ENCODE assay signal across 1 cellular context in the genomic region with DNA sequence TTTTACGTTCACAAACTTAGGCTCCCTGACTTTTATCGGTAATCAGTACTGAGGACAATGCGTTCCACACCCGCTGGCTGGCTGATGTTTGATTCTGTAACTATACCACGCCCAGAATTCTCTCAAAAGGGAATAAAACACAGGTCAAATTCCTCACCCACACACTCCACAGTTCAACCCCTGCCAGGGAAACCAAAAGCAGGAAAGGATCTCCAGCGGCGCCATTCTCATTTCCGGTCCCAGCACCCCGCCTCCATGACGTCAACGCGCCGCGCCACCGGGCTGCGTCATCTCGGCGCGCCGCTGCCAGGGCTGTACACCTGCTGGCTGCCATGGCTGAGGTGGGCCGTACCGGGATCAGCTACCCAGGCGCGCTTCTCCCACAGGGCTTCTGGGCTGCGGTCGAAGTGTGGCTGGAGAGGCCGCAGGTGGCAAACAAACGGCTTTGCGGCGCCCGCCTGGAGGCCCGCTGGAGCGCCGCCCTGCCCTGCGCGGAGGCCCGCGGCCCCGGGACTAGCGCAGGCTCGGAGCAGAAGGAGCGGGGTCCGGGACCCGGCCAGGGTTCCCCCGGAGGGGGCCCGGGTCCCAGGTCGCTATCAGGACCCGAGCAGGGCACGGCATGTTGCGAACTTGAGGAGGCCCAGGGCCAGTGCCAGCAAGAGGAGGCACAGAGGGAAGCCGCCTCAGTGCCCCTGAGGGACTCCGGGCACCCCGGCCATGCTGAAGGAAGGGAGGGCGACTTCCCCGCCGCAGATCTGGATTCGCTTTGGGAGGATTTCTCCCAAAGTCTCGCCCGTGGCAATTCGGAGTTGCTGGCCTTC.
A peak's percentile ranks its signal among the peaks of the same experiment; 100 is the strongest.
TF ChIP-seq lines count a peak whose summit lies in the region.

A gene (minus strand): TSS at position 233 of the 821 bp plus-strand sequence. CDS start 24,202 bp downstream, outside the sequence.
A gene with protein sequence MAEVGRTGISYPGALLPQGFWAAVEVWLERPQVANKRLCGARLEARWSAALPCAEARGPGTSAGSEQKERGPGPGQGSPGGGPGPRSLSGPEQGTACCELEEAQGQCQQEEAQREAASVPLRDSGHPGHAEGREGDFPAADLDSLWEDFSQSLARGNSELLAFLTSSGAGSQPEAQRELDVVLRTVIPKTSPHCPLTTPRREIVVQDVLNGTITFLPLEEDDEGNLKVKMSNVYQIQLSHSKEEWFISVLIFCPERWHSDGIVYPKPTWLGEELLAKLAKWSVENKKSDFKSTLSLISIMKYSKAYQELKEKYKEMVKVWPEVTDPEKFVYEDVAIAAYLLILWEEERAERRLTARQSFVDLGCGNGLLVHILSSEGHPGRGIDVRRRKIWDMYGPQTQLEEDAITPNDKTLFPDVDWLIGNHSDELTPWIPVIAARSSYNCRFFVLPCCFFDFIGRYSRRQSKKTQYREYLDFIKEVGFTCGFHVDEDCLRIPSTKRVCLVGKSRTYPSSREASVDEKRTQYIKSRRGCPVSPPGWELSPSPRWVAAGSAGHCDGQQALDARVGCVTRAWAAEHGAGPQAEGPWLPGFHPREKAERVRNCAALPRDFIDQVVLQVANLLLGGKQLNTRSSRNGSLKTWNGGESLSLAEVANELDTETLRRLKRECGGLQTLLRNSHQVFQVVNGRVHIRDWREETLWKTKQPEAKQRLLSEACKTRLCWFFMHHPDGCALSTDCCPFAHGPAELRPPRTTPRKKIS (plus strand): TSS at position 287 of the 821 bp plus-strand sequence. CDS start 46 bp downstream, at position 333.

TF ChIP-seq in HepG2, 621 proteins besides CTCF, POLR2A, EP300 and RAD21 (continued from another document and continues in another):
- TF ChIP-seq ZNF34 (CRISPR knock-in tag; IDR thresholded peaks at IDR 0.05; ENCODE audit: borderline replicate concordance) (peak; percentile 58; the same call in 1 of the 2 replicates), TEAD3 (CRISPR knock-in tag; optimal IDR thresholded peaks at IDR 0.05; ENCODE audit: borderline replicate concordance) (peak; percentile 62), ZNF556 (CRISPR knock-in tag; IDR thresholded peaks at IDR 0.05; ENCODE audit: borderline replicate concordance) (peak; percentile 80; the same call in 1 of the 2 replicates), NFKBIZ (CRISPR knock-in tag; IDR thresholded peaks at IDR 0.05) (peak; percentile 50; the same call in 1 of the 2 replicates), MIER3 (CRISPR knock-in tag; IDR thresholded peaks at IDR 0.05; ENCODE audit: borderline replicate concordance) (0 out of 2 replicates have a peak, but pooled peaks have one; percentile 36), FOXA3 (CRISPR knock-in tag; IDR thresholded peaks at IDR 0.05) (peak; percentile 57; the same call in 1 of the 2 replicates), CREB1 (IDR thresholded peaks at IDR 0.05) (peak; percentile 99), CREB1 (CRISPR knock-in tag; IDR thresholded peaks at IDR 0.05) (peak; percentile 100), RFX5 (IDR thresholded peaks at IDR 0.05; ENCODE audit: low read depth, low read length) (peak; percentile 50; the same call in 1 of the 2 replicates), ZNF747 (CRISPR knock-in tag; IDR thresholded peaks at IDR 0.05; ENCODE audit: borderline replicate concordance) (0 out of 2 replicates have a peak, but pooled peaks have one; percentile 64), FOXJ3 (CRISPR knock-in tag; IDR thresholded peaks at IDR 0.05; ENCODE audit: borderline replicate concordance) (peak; percentile 42; the same call in 1 of the 2 replicates), HCFC1 (IDR thresholded peaks at IDR 0.05; ENCODE audit: low read depth, low read length) (peak; percentile 89), JDP2 (CRISPR knock-in tag; IDR thresholded peaks at IDR 0.05; ENCODE audit: borderline replicate concordance) (no peak), U2AF1 (optimal IDR thresholded peaks at IDR 0.05; ENCODE audit: low read depth, low read length) (peak; percentile 48), ZMYM4 (CRISPR knock-in tag; IDR thresholded peaks at IDR 0.05) (peak; percentile 94), ZSCAN20 (CRISPR knock-in tag; IDR thresholded peaks at IDR 0.05; ENCODE audit: borderline replicate concordance) (0 out of 2 replicates have a peak, but pooled peaks have one; percentile 22), NCOR1 (IDR thresholded peaks at IDR 0.05; ENCODE audit: borderline replicate concordance, low read length) (no peak; the same call in 1 of the 2 replicates), ZNF138 (CRISPR knock-in tag; IDR thresholded peaks at IDR 0.05; ENCODE audit: low read depth) (0 out of 2 replicates have a peak, but pooled peaks have one; percentile 68), MYC (CRISPR knock-in tag; IDR thresholded peaks at IDR 0.05; ENCODE audit: borderline replicate concordance) (peak; percentile 90), SPEN (CRISPR knock-in tag; IDR thresholded peaks at IDR 0.05; ENCODE audit: low read depth) (peak; percentile 97), ZNF143 (CRISPR knock-in tag; IDR thresholded peaks at IDR 0.05) (peak; percentile 71), HIVEP1 (CRISPR knock-in tag; IDR thresholded peaks at IDR 0.05) (peak; percentile 40; the same call in 1 of the 2 replicates), EHMT2 (IDR thresholded peaks at IDR 0.05; ENCODE audit: borderline replicate concordance, low read depth, low read length) (no peak), MXD4 (CRISPR knock-in tag; IDR thresholded peaks at IDR 0.05) (peak; percentile 82; the same call in 1 of the 2 replicates), NFYC (CRISPR knock-in tag; IDR thresholded peaks at IDR 0.05) (peak; percentile 32; the same call in 1 of the 2 replicates), ZNF230 (CRISPR knock-in tag; IDR thresholded peaks at IDR 0.05) (0 out of 2 replicates have a peak, but pooled peaks have one; percentile 80), DR1 (CRISPR knock-in tag; IDR thresholded peaks at IDR 0.05) (peak; percentile 54; the same call in 1 of the 2 replicates), ZNF160 (CRISPR knock-in tag; IDR thresholded peaks at IDR 0.05) (0 out of 2 replicates have a peak, but pooled peaks have one; percentile 23), HNRNPH1 (optimal IDR thresholded peaks at IDR 0.05; ENCODE audit: low read depth, low read length) (no peak), ZNF768 (CRISPR knock-in tag; IDR thresholded peaks at IDR 0.05) (peak; percentile 36; the same call in 1 of the 2 replicates), MAZ (IDR thresholded peaks at IDR 0.05; ENCODE audit: borderline replicate concordance, low read depth, low read length) (no peak), MAZ (CRISPR knock-in tag; IDR thresholded peaks at IDR 0.05; ENCODE audit: low read depth) (0 out of 2 replicates have a peak, but pooled peaks have one; percentile 47), SALL1 (CRISPR knock-in tag; IDR thresholded peaks at IDR 0.05) (peak; percentile 61; the same call in 1 of the 2 replicates), ZNF598 (CRISPR knock-in tag; IDR thresholded peaks at IDR 0.05; ENCODE audit: borderline replicate concordance) (no peak), SNAPC2 (CRISPR knock-in tag; IDR thresholded peaks at IDR 0.05) (no peak), EEA1 (CRISPR knock-in tag; IDR thresholded peaks at IDR 0.05; ENCODE audit: borderline replicate concordance) (no peak), SIX4 (CRISPR knock-in tag; IDR thresholded peaks at IDR 0.05) (0 out of 2 replicates have a peak, but pooled peaks have one; percentile 51), NR2C2 (CRISPR knock-in tag; IDR thresholded peaks at IDR 0.05; ENCODE audit: borderline replicate concordance) (peak; percentile 77), TGIF2 (CRISPR knock-in tag; IDR thresholded peaks at IDR 0.05) (peak; percentile 66; the same call in 1 of the 2 replicates), MED1 (CRISPR knock-in tag; IDR thresholded peaks at IDR 0.05) (peak; percentile 70; the same call in 1 of the 2 replicates), DMAP1 (CRISPR knock-in tag; IDR thresholded peaks at IDR 0.05) (peak; percentile 57; the same call in 1 of the 2 replicates), NFE2L2 (IDR thresholded peaks at IDR 0.05; ENCODE audit: low read length) (no peak)
- TF ChIP-seq, protein P1, sequence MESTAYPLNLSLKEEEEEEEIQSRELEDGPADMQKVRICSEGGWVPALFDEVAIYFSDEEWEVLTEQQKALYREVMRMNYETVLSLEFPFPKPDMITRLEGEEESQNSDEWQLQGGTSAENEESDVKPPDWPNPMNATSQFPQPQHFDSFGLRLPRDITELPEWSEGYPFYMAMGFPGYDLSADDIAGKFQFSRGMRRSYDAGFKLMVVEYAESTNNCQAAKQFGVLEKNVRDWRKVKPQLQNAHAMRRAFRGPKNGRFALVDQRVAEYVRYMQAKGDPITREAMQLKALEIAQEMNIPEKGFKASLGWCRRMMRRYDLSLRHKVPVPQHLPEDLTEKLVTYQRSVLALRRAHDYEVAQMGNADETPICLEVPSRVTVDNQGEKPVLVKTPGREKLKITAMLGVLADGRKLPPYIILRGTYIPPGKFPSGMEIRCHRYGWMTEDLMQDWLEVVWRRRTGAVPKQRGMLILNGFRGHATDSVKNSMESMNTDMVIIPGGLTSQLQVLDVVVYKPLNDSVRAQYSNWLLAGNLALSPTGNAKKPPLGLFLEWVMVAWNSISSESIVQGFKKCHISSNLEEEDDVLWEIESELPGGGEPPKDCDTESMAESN (CRISPR knock-in tag; conservative IDR thresholded peaks at IDR 0.05), result peak; percentile 63; the same call in 1 of the 2 replicates
- TF ChIP-seq, protein P2, sequence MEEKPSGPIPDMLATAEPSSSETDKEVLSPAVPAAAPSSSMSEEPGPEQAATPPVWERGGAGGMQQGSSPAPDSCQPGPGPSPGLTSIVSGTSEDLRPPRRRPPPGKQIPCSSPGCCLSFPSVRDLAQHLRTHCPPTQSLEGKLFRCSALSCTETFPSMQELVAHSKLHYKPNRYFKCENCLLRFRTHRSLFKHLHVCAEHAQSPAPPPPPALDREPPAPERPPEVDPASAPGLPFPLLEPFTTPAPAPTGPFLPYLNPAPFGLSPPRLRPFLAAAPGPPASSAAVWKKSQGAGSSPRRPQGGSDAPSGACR (CRISPR knock-in tag; IDR thresholded peaks at IDR 0.05), result peak; percentile 80; the same call in 1 of the 2 replicates
- TF ChIP-seq, protein P3, sequence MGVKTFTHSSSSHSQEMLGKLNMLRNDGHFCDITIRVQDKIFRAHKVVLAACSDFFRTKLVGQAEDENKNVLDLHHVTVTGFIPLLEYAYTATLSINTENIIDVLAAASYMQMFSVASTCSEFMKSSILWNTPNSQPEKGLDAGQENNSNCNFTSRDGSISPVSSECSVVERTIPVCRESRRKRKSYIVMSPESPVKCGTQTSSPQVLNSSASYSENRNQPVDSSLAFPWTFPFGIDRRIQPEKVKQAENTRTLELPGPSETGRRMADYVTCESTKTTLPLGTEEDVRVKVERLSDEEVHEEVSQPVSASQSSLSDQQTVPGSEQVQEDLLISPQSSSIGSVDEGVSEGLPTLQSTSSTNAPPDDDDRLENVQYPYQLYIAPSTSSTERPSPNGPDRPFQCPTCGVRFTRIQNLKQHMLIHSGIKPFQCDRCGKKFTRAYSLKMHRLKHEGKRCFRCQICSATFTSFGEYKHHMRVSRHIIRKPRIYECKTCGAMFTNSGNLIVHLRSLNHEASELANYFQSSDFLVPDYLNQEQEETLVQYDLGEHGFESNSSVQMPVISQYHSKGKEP (CRISPR knock-in tag; IDR thresholded peaks at IDR 0.05), result peak; percentile 65; the same call in 1 of the 2 replicates
- TF ChIP-seq, protein P4, sequence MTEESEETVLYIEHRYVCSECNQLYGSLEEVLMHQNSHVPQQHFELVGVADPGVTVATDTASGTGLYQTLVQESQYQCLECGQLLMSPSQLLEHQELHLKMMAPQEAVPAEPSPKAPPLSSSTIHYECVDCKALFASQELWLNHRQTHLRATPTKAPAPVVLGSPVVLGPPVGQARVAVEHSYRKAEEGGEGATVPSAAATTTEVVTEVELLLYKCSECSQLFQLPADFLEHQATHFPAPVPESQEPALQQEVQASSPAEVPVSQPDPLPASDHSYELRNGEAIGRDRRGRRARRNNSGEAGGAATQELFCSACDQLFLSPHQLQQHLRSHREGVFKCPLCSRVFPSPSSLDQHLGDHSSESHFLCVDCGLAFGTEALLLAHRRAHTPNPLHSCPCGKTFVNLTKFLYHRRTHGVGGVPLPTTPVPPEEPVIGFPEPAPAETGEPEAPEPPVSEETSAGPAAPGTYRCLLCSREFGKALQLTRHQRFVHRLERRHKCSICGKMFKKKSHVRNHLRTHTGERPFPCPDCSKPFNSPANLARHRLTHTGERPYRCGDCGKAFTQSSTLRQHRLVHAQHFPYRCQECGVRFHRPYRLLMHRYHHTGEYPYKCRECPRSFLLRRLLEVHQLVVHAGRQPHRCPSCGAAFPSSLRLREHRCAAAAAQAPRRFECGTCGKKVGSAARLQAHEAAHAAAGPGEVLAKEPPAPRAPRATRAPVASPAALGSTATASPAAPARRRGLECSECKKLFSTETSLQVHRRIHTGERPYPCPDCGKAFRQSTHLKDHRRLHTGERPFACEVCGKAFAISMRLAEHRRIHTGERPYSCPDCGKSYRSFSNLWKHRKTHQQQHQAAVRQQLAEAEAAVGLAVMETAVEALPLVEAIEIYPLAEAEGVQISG (CRISPR knock-in tag; IDR thresholded peaks at IDR 0.05), result peak; percentile 90
- TF ChIP-seq, protein P5, sequence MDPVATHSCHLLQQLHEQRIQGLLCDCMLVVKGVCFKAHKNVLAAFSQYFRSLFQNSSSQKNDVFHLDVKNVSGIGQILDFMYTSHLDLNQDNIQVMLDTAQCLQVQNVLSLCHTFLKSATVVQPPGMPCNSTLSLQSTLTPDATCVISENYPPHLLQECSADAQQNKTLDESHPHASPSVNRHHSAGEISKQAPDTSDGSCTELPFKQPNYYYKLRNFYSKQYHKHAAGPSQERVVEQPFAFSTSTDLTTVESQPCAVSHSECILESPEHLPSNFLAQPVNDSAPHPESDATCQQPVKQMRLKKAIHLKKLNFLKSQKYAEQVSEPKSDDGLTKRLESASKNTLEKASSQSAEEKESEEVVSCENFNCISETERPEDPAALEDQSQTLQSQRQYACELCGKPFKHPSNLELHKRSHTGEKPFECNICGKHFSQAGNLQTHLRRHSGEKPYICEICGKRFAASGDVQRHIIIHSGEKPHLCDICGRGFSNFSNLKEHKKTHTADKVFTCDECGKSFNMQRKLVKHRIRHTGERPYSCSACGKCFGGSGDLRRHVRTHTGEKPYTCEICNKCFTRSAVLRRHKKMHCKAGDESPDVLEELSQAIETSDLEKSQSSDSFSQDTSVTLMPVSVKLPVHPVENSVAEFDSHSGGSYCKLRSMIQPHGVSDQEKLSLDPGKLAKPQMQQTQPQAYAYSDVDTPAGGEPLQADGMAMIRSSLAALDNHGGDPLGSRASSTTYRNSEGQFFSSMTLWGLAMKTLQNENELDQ (CRISPR knock-in tag; IDR thresholded peaks at IDR 0.05; ENCODE audit: borderline replicate concordance), result peak; percentile 6; the same call in 1 of the 2 replicates
- TF ChIP-seq, protein P6, sequence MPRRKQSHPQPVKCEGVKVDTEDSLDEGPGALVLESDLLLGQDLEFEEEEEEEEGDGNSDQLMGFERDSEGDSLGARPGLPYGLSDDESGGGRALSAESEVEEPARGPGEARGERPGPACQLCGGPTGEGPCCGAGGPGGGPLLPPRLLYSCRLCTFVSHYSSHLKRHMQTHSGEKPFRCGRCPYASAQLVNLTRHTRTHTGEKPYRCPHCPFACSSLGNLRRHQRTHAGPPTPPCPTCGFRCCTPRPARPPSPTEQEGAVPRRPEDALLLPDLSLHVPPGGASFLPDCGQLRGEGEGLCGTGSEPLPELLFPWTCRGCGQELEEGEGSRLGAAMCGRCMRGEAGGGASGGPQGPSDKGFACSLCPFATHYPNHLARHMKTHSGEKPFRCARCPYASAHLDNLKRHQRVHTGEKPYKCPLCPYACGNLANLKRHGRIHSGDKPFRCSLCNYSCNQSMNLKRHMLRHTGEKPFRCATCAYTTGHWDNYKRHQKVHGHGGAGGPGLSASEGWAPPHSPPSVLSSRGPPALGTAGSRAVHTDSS (CRISPR knock-in tag; conservative IDR thresholded peaks at IDR 0.05), result no peak
